Comparison of ENCODE assay signal across 8 cellular contexts in the genomic region with DNA sequence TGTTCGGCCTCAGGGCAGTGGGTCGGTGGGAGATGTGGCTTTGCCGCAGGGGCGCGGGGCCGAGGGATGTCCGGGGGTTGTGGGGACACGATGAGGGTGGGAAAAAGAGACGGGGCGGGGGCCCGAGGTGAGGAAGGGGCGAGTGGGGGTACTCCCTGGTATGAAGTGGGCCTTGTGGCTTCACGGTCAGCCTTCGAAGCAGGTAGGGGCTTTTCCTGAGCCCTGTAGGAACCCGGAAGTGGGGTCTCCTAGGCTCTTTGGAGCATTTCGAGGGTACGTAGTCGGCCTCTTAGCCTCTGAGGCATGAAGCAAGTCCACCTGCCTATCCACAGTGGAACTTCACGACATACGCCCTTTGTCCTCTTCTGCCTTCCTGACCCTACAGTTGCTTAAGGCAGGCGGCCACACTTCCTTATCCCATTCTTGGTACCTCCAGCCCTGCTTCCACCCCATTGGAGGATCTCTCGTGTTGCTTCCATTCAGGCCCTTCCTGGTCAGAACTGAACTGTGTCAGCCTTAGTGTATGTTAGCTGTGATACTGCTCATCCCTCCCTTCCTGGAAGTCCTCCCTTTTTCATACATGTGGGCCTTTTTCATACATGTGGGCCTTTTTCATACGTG. TPM values are rescaled to one million over a fixed set of nuclear protein-coding genes. Genes with fewer than 3 reads are reported as not detected.
DNase-seq lines count a peak whose midpoint lies in the region; ATAC-seq and TF ChIP-seq lines count a peak whose summit lies in the region.

No MANE protein-coding gene starts in this region.

- DNase-seq in Right ventricle myocardium inferior (ENCODE audit: missing footprints), result no peak
- no peak for DNase-seq in cardiac septum (ENCODE audit: low spot score)
- DNase-seq in NT2/D1 (ENCODE audit: low read depth, low spot score), result no peak
- peak; percentile 27 for DNase-seq in astrocyte of the spinal cord (ENCODE audit: low read depth, low spot score)
- peak in 1 of 2 donors; percentile 71 for DNase-seq in stimulated activated effector memory CD8-positive, alpha-beta T cell treated with anti-CD3 and anti-CD28 coated beads, Interleukin-12 subunit alpha, Interleukin-12 subunit beta, amount 100 ng/mL, for 72 hours (ENCODE audit: low spot score in 2 of 2)
- no peak for DNase-seq in NCI-H345 treated with DMSO at 0.1 percent for 48 hours (lab: John Stamatoyannopoulos, UW; ENCODE audit: unreplicated experiment)
- DNase-seq in DMS79 (lab: John Stamatoyannopoulos, UW), result no peak

- H3K36me3 ChIP-seq in NT2/D1 (ENCODE audit: insufficient read depth, insufficient read length, low read length) (peaks cover 61% of the 10 kb centered on the region), iPS-20b (ENCODE audit: insufficient read depth, low read depth, low read length) (peaks cover 53% of the 10 kb centered on the region)

- peak overlapping the region; percentile 100 for H3K27ac Mint-ChIP-seq in stimulated activated effector memory CD8-positive, alpha-beta T cell treated with anti-CD3 and anti-CD28 coated beads, Interleukin-12 subunit alpha, Interleukin-12 subunit beta, amount 100 ng/mL, for 72 hours

- ATAC-seq in Right ventricle myocardium inferior, result peak; percentile 2
- ATAC-seq in stimulated activated effector memory CD8-positive, alpha-beta T cell treated with anti-CD3 and anti-CD28 coated beads, Interleukin-12 subunit alpha, Interleukin-12 subunit beta, amount 100 ng/mL, for 72 hours, result peak; percentile 33

- no peaks in the 10 kb centered on the region for H3K4me1 ChIP-seq in NT2/D1 (ENCODE audit: insufficient read depth, insufficient read length)
- H3K4me1 ChIP-seq in iPS-20b (ENCODE audit: insufficient read depth, low read length), result no peaks in the 10 kb centered on the region; the same call in 1 of the 2 replicates

- in situ Hi-C loops in astrocyte of the spinal cord (cut with HindIII; ENCODE audit: low sequenced_read_pairs), result no loop called here

- H3K4me3 ChIP-seq in NT2/D1 (ENCODE audit: insufficient read length, low read depth), result peak overlapping the region; percentile 93
- peak overlapping the region; percentile 91 for H3K4me3 ChIP-seq in astrocyte of the spinal cord (ENCODE audit: low read depth, low read length)
- peak overlapping the region; percentile 92 for H3K4me3 ChIP-seq in iPS-20b (ENCODE audit: low read length)

- peaks cover 63% of the 10 kb centered on the region for H3K4me1 Mint-ChIP-seq in stimulated activated effector memory CD8-positive, alpha-beta T cell treated with anti-CD3 and anti-CD28 coated beads, Interleukin-12 subunit alpha, Interleukin-12 subunit beta, amount 100 ng/mL, for 72 hours

- no peak for TF ChIP-seq CTCF in astrocyte of the spinal cord (IDR thresholded peaks at IDR 0.05; ENCODE audit: low read depth, low read length)

- H3K9me3 ChIP-seq in NT2/D1 (ENCODE audit: insufficient read depth, low read length), result no peaks in the 10 kb centered on the region
- H3K9me3 ChIP-seq in iPS-20b (ENCODE audit: insufficient read depth, low read depth, low read length), result no peaks in the 10 kb centered on the region

- H3K9ac ChIP-seq in NT2/D1 (ENCODE audit: insufficient read length, low read depth) (peak overlapping the region; percentile 87), iPS-20b (ENCODE audit: low read depth, low read length) (peak overlapping the region; percentile 99)

- H3K27me3 ChIP-seq in NT2/D1 (ENCODE audit: insufficient read depth, insufficient read length) (no peaks in the 10 kb centered on the region), iPS-20b (ENCODE audit: insufficient read depth, low read length) (no peaks in the 10 kb centered on the region)

- peak overlapping the region; percentile 83 for H3K4me3 Mint-ChIP-seq in stimulated activated effector memory CD8-positive, alpha-beta T cell treated with anti-CD3 and anti-CD28 coated beads, Interleukin-12 subunit alpha, Interleukin-12 subunit beta, amount 100 ng/mL, for 72 hours

- intact Hi-C loops in Right ventricle myocardium inferior (cut with DNase I), result loop anchor here (2.0 to 5.0 kb wide), 2 partner anchors 44 to 141 kb away; a partner anchor contains a TSS
- intact Hi-C loops in cardiac septum (cut with DNase I), result loop anchor here (2.0 to 5.0 kb wide), 3 partner anchors 42 to 99 kb away; a partner anchor contains a TSS

- peak overlapping the region; percentile 100 for H3K27ac ChIP-seq in iPS-20b (ENCODE audit: low read length)

- no peaks in the 10 kb centered on the region for H3K9me3 Mint-ChIP-seq in stimulated activated effector memory CD8-positive, alpha-beta T cell treated with anti-CD3 and anti-CD28 coated beads, Interleukin-12 subunit alpha, Interleukin-12 subunit beta, amount 100 ng/mL, for 72 hours

- peaks cover 92% of the 10 kb centered on the region for H3K36me3 Mint-ChIP-seq in stimulated activated effector memory CD8-positive, alpha-beta T cell treated with anti-CD3 and anti-CD28 coated beads, Interleukin-12 subunit alpha, Interleukin-12 subunit beta, amount 100 ng/mL, for 72 hours

RNA-seq across cellular contexts. Expression of a gene that starts 0.4 kb away (rescaled TPM):
- 70.8 TPM for total RNA-seq in Right ventricle myocardium inferior
- 79.8 TPM for total RNA-seq in cardiac septum

RNA-seq across cellular contexts. Expression of a gene that starts 1.0 kb away (rescaled TPM):
- total RNA-seq in Right ventricle myocardium inferior (48.4 TPM), cardiac septum (50.1 TPM)

RNA-seq across cellular contexts. Expression of a gene that starts 16.8 kb away (rescaled TPM):
- 10.6 TPM for total RNA-seq in Right ventricle myocardium inferior
- 19.5 TPM for total RNA-seq in cardiac septum

RNA-seq across cellular contexts. Expression of a gene that starts 23.5 kb away (rescaled TPM):
- total RNA-seq in Right ventricle myocardium inferior (18.4 TPM), cardiac septum (10.0 TPM)

RNA-seq across cellular contexts. Expression of a gene that starts 43.5 kb away (rescaled TPM):
- total RNA-seq in Right ventricle myocardium inferior (10.5 TPM), cardiac septum (9.6 TPM)
